14 cellular contexts compared by ENCODE assay signal in genomic region chr22:39839917-39840510, GRCh38. TPM values are rescaled to one million over a fixed set of nuclear protein-coding genes. Genes with fewer than 3 reads are reported as not detected.
DNase-seq lines count a peak whose midpoint lies in the region; ATAC-seq and TF ChIP-seq lines count a peak whose summit lies in the region.
"Had no signal": no experiment of that assay in that cellular context is flagged by ENCODE, and none has a peak within 500 bp of the region (broad histone marks: within the 10 kb centered on the region; RNA-seq: fewer than 3 reads in every experiment).

No MANE protein-coding gene starts in this region.

- DNase-seq in GM12865 (ENCODE audit: low read depth) = peak; percentile 55
- peak; percentile 91 for DNase-seq in OCI-M1 (lab: John Stamatoyannopoulos, UW)
- DNase-seq in activated T-helper 1 cell treated with anti-CD3 and anti-CD28 coated beads, Interleukin-12 subunit alpha, Interleukin-12 subunit beta, Interleukin-2, Interleukin-4 antibody, amounts not matched to agents 30 ng/mL and 10 ng/mL and 1 ng/mL, durations not matched to agents 14 hours and 24 hours and 36 hours (ENCODE audit: low spot score) = peak; percentile 13
- DNase-seq in stimulated activated CD4-positive, alpha-beta T cell treated with anti-CD3 and anti-CD28 coated beads, Interleukin-2, amount 100 ng/mL, for 4 hours (ENCODE audit: low read depth) = peak; percentile 41
- DNase-seq in upper lobe of right lung = no peak
- DNase-seq in COLO829 (ENCODE audit: low spot score) = no peak
- no peak for DNase-seq in DMS53 (lab: John Stamatoyannopoulos, UW)
- DNase-seq: colonic mucosa, islet precursor cell, NCI-H1092 treated with DMSO at 0.1 percent for 48 hours, NCI-H526, testis had no signal

- peaks cover 22% of the 10 kb centered on the region for H3K27me3 Mint-ChIP-seq in activated T-helper 1 cell treated with anti-CD3 and anti-CD28 coated beads, Interleukin-12 subunit alpha, Interleukin-12 subunit beta, Interleukin-2, Interleukin-4 antibody, amounts not matched to agents 30 ng/mL and 10 ng/mL and 1 ng/mL, durations not matched to agents 14 hours and 24 hours and 36 hours (ENCODE audit: insufficient read depth)

- ATAC-seq in upper lobe of right lung = no peak
- no peak for ATAC-seq in HG02610 (IDR thresholded peaks at IDR 0.05; ENCODE audit: unreplicated experiment)

- H3K27me3 ChIP-seq in upper lobe of right lung = peaks cover 5% of the 10 kb centered on the region
- H3K27me3 ChIP-seq: colonic mucosa, testis had no signal

- no peaks in the 10 kb centered on the region for H3K4me1 ChIP-seq in upper lobe of right lung
- H3K4me1 ChIP-seq: colonic mucosa, testis had no signal

- H3K36me3 Mint-ChIP-seq in activated T-helper 1 cell treated with anti-CD3 and anti-CD28 coated beads, Interleukin-12 subunit alpha, Interleukin-12 subunit beta, Interleukin-2, Interleukin-4 antibody, amounts not matched to agents 30 ng/mL and 10 ng/mL and 1 ng/mL, durations not matched to agents 14 hours and 24 hours and 36 hours (ENCODE audit: low read depth) = no peaks in the 10 kb centered on the region

- intact Hi-C loops in activated T-helper 1 cell treated with anti-CD3 and anti-CD28 coated beads, Interleukin-12 subunit alpha, Interleukin-12 subunit beta, Interleukin-2, Interleukin-4 antibody, amounts not matched to agents 30 ng/mL and 10 ng/mL and 1 ng/mL, durations not matched to agents 14 hours and 24 hours and 36 hours (cut with micrococcal nuclease) = loop anchor here (1.0 to 5.0 kb wide), 7 partner anchors 13 to 121 kb away; partner anchors contain the start of gene GRAP2
- intact Hi-C loops in upper lobe of right lung (cut with DNase I) = no loop called here

- no peaks in the 10 kb centered on the region for H3K36me3 ChIP-seq in upper lobe of right lung
- H3K36me3 ChIP-seq: colonic mucosa had no signal

- peak overlapping the region; percentile 51 for H3K27ac Mint-ChIP-seq in activated T-helper 1 cell treated with anti-CD3 and anti-CD28 coated beads, Interleukin-12 subunit alpha, Interleukin-12 subunit beta, Interleukin-2, Interleukin-4 antibody, amounts not matched to agents 30 ng/mL and 10 ng/mL and 1 ng/mL, durations not matched to agents 14 hours and 24 hours and 36 hours

- H3K9me3 ChIP-seq in upper lobe of right lung = no peaks in the 10 kb centered on the region
- H3K9me3 ChIP-seq: colonic mucosa, testis had no signal

- peaks cover 7% of the 10 kb centered on the region for H3K9me3 Mint-ChIP-seq in activated T-helper 1 cell treated with anti-CD3 and anti-CD28 coated beads, Interleukin-12 subunit alpha, Interleukin-12 subunit beta, Interleukin-2, Interleukin-4 antibody, amounts not matched to agents 30 ng/mL and 10 ng/mL and 1 ng/mL, durations not matched to agents 14 hours and 24 hours and 36 hours

- no peak overlapping the region for H3K27ac ChIP-seq in upper lobe of right lung
- H3K27ac ChIP-seq: colonic mucosa, testis had no signal

- H3K4me1 Mint-ChIP-seq in activated T-helper 1 cell treated with anti-CD3 and anti-CD28 coated beads, Interleukin-12 subunit alpha, Interleukin-12 subunit beta, Interleukin-2, Interleukin-4 antibody, amounts not matched to agents 30 ng/mL and 10 ng/mL and 1 ng/mL, durations not matched to agents 14 hours and 24 hours and 36 hours (ENCODE audit: low read depth) = peaks cover 16% of the 10 kb centered on the region

- no peak overlapping the region for H3K4me3 Mint-ChIP-seq in activated T-helper 1 cell treated with anti-CD3 and anti-CD28 coated beads, Interleukin-12 subunit alpha, Interleukin-12 subunit beta, Interleukin-2, Interleukin-4 antibody, amounts not matched to agents 30 ng/mL and 10 ng/mL and 1 ng/mL, durations not matched to agents 14 hours and 24 hours and 36 hours

- no peak for TF ChIP-seq CTCF in GM12865 (IDR thresholded peaks at IDR 0.05; ENCODE audit: insufficient read depth, low read depth, low read length, missing control alignments)
- TF ChIP-seq CTCF in upper lobe of right lung (IDR thresholded peaks at IDR 0.05) = no peak

- H3K4me3 ChIP-seq in GM12865 (ENCODE audit: low read depth, low read length) (no peak overlapping the region), upper lobe of right lung (no peak overlapping the region)
- H3K4me3 ChIP-seq: colonic mucosa, testis had no signal

RNA-seq across cellular contexts. Expression of gene ENTHD1, which starts 53.5 kb away (rescaled TPM):
- 0.08 and 0.20 TPM in 2 replicates for total RNA-seq in activated T-helper 1 cell treated with anti-CD3 and anti-CD28 coated beads, Interleukin-12 subunit alpha, Interleukin-12 subunit beta, Interleukin-2, Interleukin-4 antibody, amounts not matched to agents 30 ng/mL and 10 ng/mL and 1 ng/mL, durations not matched to agents 14 hours and 24 hours and 36 hours
- not detected for total RNA-seq in upper lobe of right lung
- total RNA-seq: colonic mucosa, skeletal muscle tissue had no signal

Comparison
In these comparisons a context has a peak if more than half of its experiments do, and no peak if none do; other contexts are left out.
1. DNase-seq: peak in GM12865 (single experiment), OCI-M1 (single experiment), activated T-helper 1 cell treated with anti-CD3 and anti-CD28 coated beads, Interleukin-12 subunit alpha, Interleukin-12 subunit beta, Interleukin-2, Interleukin-4 antibody, amounts not matched to agents 30 ng/mL and 10 ng/mL and 1 ng/mL, durations not matched to agents 14 hours and 24 hours and 36 hours (single experiment) and stimulated activated CD4-positive, alpha-beta T cell treated with anti-CD3 and anti-CD28 coated beads, Interleukin-2, amount 100 ng/mL, for 4 hours (single experiment); none in upper lobe of right lung (single experiment), COLO829 (single experiment) and DMS53 (single experiment).